11 cellular contexts compared by ENCODE assay signal in the genomic region with DNA sequence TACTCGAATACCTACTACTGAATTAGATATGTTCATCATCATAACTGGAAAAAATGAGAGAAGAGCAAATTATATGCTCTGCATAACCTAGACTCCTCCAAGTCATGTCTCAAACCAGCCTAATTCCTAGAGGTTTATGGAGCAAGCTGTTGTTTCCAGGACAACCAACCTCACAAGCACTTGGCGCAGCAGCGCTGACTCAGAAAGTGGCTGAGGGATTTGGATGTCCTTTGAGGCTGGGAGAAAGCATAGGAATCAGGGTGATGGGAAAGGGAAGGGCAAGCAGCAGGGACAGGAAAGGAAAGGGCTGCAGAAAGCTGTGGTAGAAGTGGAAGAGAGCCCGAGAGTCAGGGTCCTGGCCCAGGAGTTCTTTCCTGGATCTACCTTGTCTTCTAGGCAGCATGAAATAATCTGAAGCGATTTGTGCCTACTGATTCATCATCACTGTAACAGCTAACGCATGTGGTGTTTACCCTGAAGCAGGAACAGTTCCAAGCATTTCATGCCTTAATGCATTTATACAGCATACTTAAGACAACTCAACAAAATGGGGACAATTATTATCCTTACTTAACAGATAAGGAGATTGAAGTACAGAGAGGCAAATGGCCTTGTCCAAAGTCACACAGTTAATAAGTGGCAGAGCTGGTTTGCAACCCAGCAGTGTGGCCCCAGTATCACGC. TPM values are rescaled to one million over a fixed set of nuclear protein-coding genes. Genes with fewer than 3 reads are reported as not detected.
DNase-seq lines count a peak whose midpoint lies in the region; ATAC-seq and TF ChIP-seq lines count a peak whose summit lies in the region.
"Had no signal": no experiment of that assay in that cellular context is flagged by ENCODE, and none has a peak within 500 bp of the region (broad histone marks: within the 10 kb centered on the region; RNA-seq: fewer than 3 reads in every experiment).

No MANE protein-coding gene starts in this region.

- H3K36me3 ChIP-seq in cardiac muscle cell = no peaks in the 10 kb centered on the region

- peaks cover 0 to 6% (median 2%) of the 10 kb centered on the region in 9 donors for H3K9me3 Mint-ChIP-seq in naive thymus-derived CD8-positive, alpha-beta T cell

- intact Hi-C loops in right cardiac atrium (cut with DNase I) = loop anchor here in 1 of 4 donors (5.0 kb wide), 1 partner anchor 74 kb away; no protein-coding TSS in a partner anchor
- intact Hi-C loops in Right ventricle myocardium inferior (cut with DNase I) = no loop called here

- ATAC-seq in right cardiac atrium = no peak
- no peak for ATAC-seq in GM19328 (IDR thresholded peaks at IDR 0.05; ENCODE audit: unreplicated experiment)
- ATAC-seq in naive thymus-derived CD8-positive, alpha-beta T cell = no peak
- no peak for ATAC-seq in Right ventricle myocardium inferior

- TF ChIP-seq CTCF in cardiac muscle cell (IDR thresholded peaks at IDR 0.05; ENCODE audit: low read depth, low read length) = no peak

- POLR2A ChIA-PET in naive thymus-derived CD8-positive, alpha-beta T cell (lab: Charles Lee) = no interaction called here

- no peak overlapping the region for H3K4me3 ChIP-seq in cardiac muscle cell
- no peak overlapping the region for H3K4me3 ChIP-seq in right cardiac atrium (ENCODE audit: low read length)
- H3K4me3 ChIP-seq: lung had no signal

- H3K4me1 ChIP-seq in cardiac muscle cell (ENCODE audit: low read depth) (peaks cover 12% of the 10 kb centered on the region), right cardiac atrium (ENCODE audit: control insufficient read depth, insufficient read depth, low read length) (no peaks in the 10 kb centered on the region)

- H3K27ac ChIP-seq in cardiac muscle cell = peak overlapping the region; percentile 58
- no peak overlapping the region for H3K27ac ChIP-seq in right cardiac atrium (ENCODE audit: low read length)
- H3K27ac ChIP-seq in layer of hippocampus (ENCODE audit: low read depth, low read length) = peak overlapping the region; percentile 19

- peaks cover 0 to 2% (median 0%) of the 10 kb centered on the region in 3 donors for H3K36me3 Mint-ChIP-seq in naive thymus-derived CD8-positive, alpha-beta T cell

- no peaks in the 10 kb centered on the region for H3K27me3 ChIP-seq in cardiac muscle cell
- H3K27me3 ChIP-seq in right cardiac atrium (ENCODE audit: control insufficient read depth, insufficient read depth) = no peaks in the 10 kb centered on the region
- no peaks in the 10 kb centered on the region for H3K27me3 ChIP-seq in layer of hippocampus (ENCODE audit: control insufficient read depth, insufficient read depth, low read length)

- DNase-seq in cardiac muscle cell (ENCODE audit: low read depth in 1 of 2, low spot score in 1 of 2) (peak in 1 of 2 donors; percentile 75), right cardiac atrium (no peak), amygdala (lab: John Stamatoyannopoulos, UW) (peak in 36 of 56 donors; percentile 3 to 65 (median 28)), SHP77 treated with DMSO at 0.1 percent for 48 hours (lab: John Stamatoyannopoulos, UW) (no peak), Right ventricle myocardium inferior (ENCODE audit: missing footprints) (no peak)
- no peak for DNase-seq in naive thymus-derived CD8-positive, alpha-beta T cell
- DNase-seq: DND-41 had no signal

- H3K4me1 Mint-ChIP-seq in naive thymus-derived CD8-positive, alpha-beta T cell = peaks cover 1 to 79% (median 5%) of the 10 kb centered on the region in 4 donors

- 80% methylated on average over 7 of the region's 7 CpGs for WGBS in right cardiac atrium

- no peaks in the 10 kb centered on the region for H3K27me3 Mint-ChIP-seq in naive thymus-derived CD8-positive, alpha-beta T cell

- H3K27ac Mint-ChIP-seq in naive thymus-derived CD8-positive, alpha-beta T cell = peak overlapping the region in 3 of 10 donors; percentile 60 to 82 (median 75)

- H3K9me3 ChIP-seq in cardiac muscle cell (ENCODE audit: low read depth) (no peaks in the 10 kb centered on the region), right cardiac atrium (ENCODE audit: control insufficient read depth, low read length) (no peaks in the 10 kb centered on the region)

- H3K4me3 Mint-ChIP-seq in naive thymus-derived CD8-positive, alpha-beta T cell = peak overlapping the region in 2 of 10 donors; percentile 80 to 95

RNA-seq across cellular contexts. Expression of gene PLEK, which starts 3.7 kb away (rescaled TPM):
- not detected in 2 replicates for total RNA-seq in cardiac muscle cell
- polyA plus RNA-seq in cardiac muscle cell = 0.21 TPM in 1 of 2 replicates, not detected in the other
- 1 to 10 TPM; 4.0 to 6.6 (median 4.3) TPM for total RNA-seq in right cardiac atrium
- polyA plus RNA-seq in right cardiac atrium = 1.3 TPM
- 1 to 10 TPM; 3.9 TPM for total RNA-seq in naive thymus-derived CD8-positive, alpha-beta T cell
- polyA plus RNA-seq in naive thymus-derived CD8-positive, alpha-beta T cell = 100 to 1,000 TPM in 1 of 3 donors, 1 to 10 TPM in 2; 2.6 to 148 (median 3.0) TPM
- 7.2 TPM for total RNA-seq in Right ventricle myocardium inferior

RNA-seq across cellular contexts. Expression of gene CNRIP1, which starts 49.0 kb away (rescaled TPM):
- total RNA-seq in cardiac muscle cell (6.9 and 8.8 TPM in 2 replicates), right cardiac atrium (10 to 100 TPM; 16.9 to 24.1 (median 20.0) TPM), Right ventricle myocardium inferior (12.5 TPM)
- polyA plus RNA-seq in cardiac muscle cell (9.3 and 14.3 TPM in 2 replicates), right cardiac atrium (16.8 TPM)
- total RNA-seq in naive thymus-derived CD8-positive, alpha-beta T cell = not detected
- not detected for polyA plus RNA-seq in naive thymus-derived CD8-positive, alpha-beta T cell
- total RNA-seq: activated CD8-positive, alpha-beta memory T cell treated with anti-CD3 and anti-CD28 coated beads for 36 hours had no signal

Comparison
In these comparisons a context has a peak if more than half of its experiments do, and no peak if none do; other contexts are left out.
1. DNase-seq: peak in amygdala (36 of 56); none in right cardiac atrium (0 of 3), naive thymus-derived CD8-positive, alpha-beta T cell (0 of 10), SHP77 treated with DMSO at 0.1 percent for 48 hours (single experiment) and Right ventricle myocardium inferior (single experiment).